In genomic region chr18:2508678-2509077, GRCh38 we compare ENCODE assay signal across 19 cellular contexts.
DNase-seq lines count a peak whose midpoint lies in the region; ATAC-seq, FAIRE-seq and TF ChIP-seq lines count a peak whose summit lies in the region.
"Had no signal": no experiment of that assay in that cellular context is flagged by ENCODE, and none has a peak within 500 bp of the region (broad histone marks: within the 10 kb centered on the region; RNA-seq: fewer than 3 reads in every experiment).

No MANE protein-coding gene starts in this region.

- H3K9me3 ChIP-seq in DND-41 (ENCODE audit: insufficient read depth, low read length, severe bottlenecking) = no peaks in the 10 kb centered on the region
- H3K9me3 ChIP-seq: A549 had no signal

- H3K36me3 ChIP-seq in DND-41 (ENCODE audit: insufficient read depth, low read length) (no peaks in the 10 kb centered on the region), bronchial epithelial cell (ENCODE audit: control insufficient read depth, insufficient read depth, low read length) (no peaks in the 10 kb centered on the region)

- no peak overlapping the region for H3K27ac ChIP-seq in DND-41 (ENCODE audit: low read length)
- no peak overlapping the region for H3K27ac ChIP-seq in foreskin keratinocyte
- H3K27ac ChIP-seq: 22Rv1, A549, C4-2B had no signal

- DNase-seq in DMS 273 (lab: John Stamatoyannopoulos, UW; ENCODE audit: unreplicated experiment) (peak; percentile 16), DMS 273 treated with DMSO at 0.1 percent for 48 hours (lab: John Stamatoyannopoulos, UW) (no peak), DND-41 (no peak), bronchial epithelial cell (ENCODE audit: low read depth) (peak; percentile 77), foreskin keratinocyte (peak; percentile 38 to 42), medulla oblongata (ENCODE audit: extremely low spot score) (no peak)
- DNase-seq in activated T-cell treated with anti-CD3 and anti-CD28 coated beads, Interleukin-2, amount 50 U/mL, for 1 hour = no peak
- DNase-seq: AML-193; CD4-positive, alpha-beta T cell; DMS53; H9; IMR-90 had no signal

- no peaks in the 10 kb centered on the region for H3K27me3 ChIP-seq in DND-41 (ENCODE audit: insufficient read depth, low read length, poor library complexity)
- H3K27me3 ChIP-seq in bronchial epithelial cell (ENCODE audit: control insufficient read depth, insufficient read depth, low read length) = no peaks in the 10 kb centered on the region
- H3K27me3 ChIP-seq in foreskin keratinocyte = no peaks in the 10 kb centered on the region

- no peak overlapping the region for H3K4me2 ChIP-seq in DND-41 (ENCODE audit: insufficient read depth, low read length)
- H3K4me2 ChIP-seq: A549 had no signal

- no peaks in the 10 kb centered on the region for H3K4me1 ChIP-seq in DND-41 (ENCODE audit: insufficient read depth, low read length)
- no peaks in the 10 kb centered on the region for H3K4me1 ChIP-seq in foreskin keratinocyte

- H3K79me2 ChIP-seq in DND-41 (ENCODE audit: insufficient read depth, low read length) = no peaks in the 10 kb centered on the region

- no peak overlapping the region for H2AFZ ChIP-seq in DND-41 (ENCODE audit: low read depth, low read length)

- H3K4me3 ChIP-seq in DND-41 (ENCODE audit: low read depth in 1 of 2, low read length in 2 of 2) (no peak overlapping the region), bronchial epithelial cell (ENCODE audit: low read depth, low read length) (no peak overlapping the region)
- H3K4me3 ChIP-seq: A549 had no signal

- H4K20me1 ChIP-seq in DND-41 (ENCODE audit: insufficient read depth, low read length) = no peaks in the 10 kb centered on the region

- ATAC-seq in DND-41 (ENCODE audit: insufficient read depth, low read depth) (0 out of 3 replicates have a peak, but pooled peaks have one; percentile 14), foreskin keratinocyte (peak; percentile 47)
- ATAC-seq: A549 had no signal

- no peak for FAIRE-seq in bronchial epithelial cell (lab: Jason Lieb, UNC)
- FAIRE-seq: A549, G401.6, GM12891, H1, HTR-8/SVneo had no signal

- no peak for TF ChIP-seq CTCF in DND-41 (IDR thresholded peaks at IDR 0.05; ENCODE audit: borderline replicate concordance, extremely low read depth, low read length, poor library complexity, severe bottlenecking)
- TF ChIP-seq CTCF in bronchial epithelial cell (IDR thresholded peaks at IDR 0.05; ENCODE audit: insufficient read depth, low read length, severe bottlenecking) = no peak
- TF ChIP-seq CTCF in foreskin keratinocyte (conservative IDR thresholded peaks at IDR 0.05) = no peak

- H3K9ac ChIP-seq in DND-41 (ENCODE audit: low read depth, low read length) = no peak overlapping the region

Comparison
In these comparisons a context has a peak if more than half of its experiments do, and no peak if none do; other contexts are left out.
1. DNase-seq: peak in DMS 273 (single experiment), bronchial epithelial cell (single experiment) and foreskin keratinocyte (2 of 2); none in DMS 273 treated with DMSO at 0.1 percent for 48 hours (single experiment), DND-41 (single experiment), medulla oblongata (single experiment) and activated T-cell treated with anti-CD3 and anti-CD28 coated beads, Interleukin-2, amount 50 U/mL, for 1 hour (single experiment).